ENCODE assay signal across 2 cellular contexts in genomic region chr10:11794566-11794965, GRCh38.
A peak's percentile ranks its signal among the peaks of the same experiment; 100 is the strongest.
TF ChIP-seq lines count a peak whose summit lies in the region.

No MANE protein-coding gene starts in this region.

TF ChIP-seq in K562, 482 proteins besides CTCF, POLR2A, EP300 and RAD21:
- TF ChIP-seq ZNF263 (CRISPR knock-in tag; IDR thresholded peaks at IDR 0.05; ENCODE audit: borderline replicate concordance) (no peak), ZSCAN32 (CRISPR knock-in tag; IDR thresholded peaks at IDR 0.05) (no peak), ZNF778 (CRISPR knock-in tag; IDR thresholded peaks at IDR 0.05) (no peak), HIVEP1 (CRISPR knock-in tag; IDR thresholded peaks at IDR 0.05) (no peak), ZBTB33 (CRISPR knock-in tag; IDR thresholded peaks at IDR 0.05) (no peak), ZNF609 (CRISPR knock-in tag; IDR thresholded peaks at IDR 0.05; ENCODE audit: borderline replicate concordance) (no peak), HMBOX1 (IDR thresholded peaks at IDR 0.05) (peak; percentile 76), ATF7 (IDR thresholded peaks at IDR 0.05) (no peak)

TF ChIP-seq in HepG2, 621 proteins besides CTCF, POLR2A, EP300 and RAD21:
- no peak for TF ChIP-seq ETV6 (CRISPR knock-in tag; conservative IDR thresholded peaks at IDR 0.05)
- no peak for TF ChIP-seq BHLHE40 (IDR thresholded peaks at IDR 0.05; ENCODE audit: low read length)
- no peak for TF ChIP-seq ZNF83 (CRISPR knock-in tag; IDR thresholded peaks at IDR 0.05; ENCODE audit: borderline replicate concordance)
- TF ChIP-seq JUND (CRISPR knock-in tag; IDR thresholded peaks at IDR 0.05) = no peak
- no peak for TF ChIP-seq ATF7 (IDR thresholded peaks at IDR 0.05)
- TF ChIP-seq ATF7 (CRISPR knock-in tag; IDR thresholded peaks at IDR 0.05) = 0 out of 2 replicates have a peak, but pooled peaks have one; percentile 9
- peak; percentile 26; the same call in 1 of the 2 replicates for TF ChIP-seq ZNF770 (CRISPR knock-in tag; IDR thresholded peaks at IDR 0.05)
- no peak for TF ChIP-seq KDM5B (CRISPR knock-in tag; IDR thresholded peaks at IDR 0.05; ENCODE audit: borderline replicate concordance)
- TF ChIP-seq ZNF260 (CRISPR knock-in tag; IDR thresholded peaks at IDR 0.05; ENCODE audit: borderline replicate concordance, low read depth) = no peak
- TF ChIP-seq TBL1XR1 (IDR thresholded peaks at IDR 0.05; ENCODE audit: borderline replicate concordance, low read length, partially characterized antibody) = no peak
- no peak for TF ChIP-seq MAF1 (CRISPR knock-in tag; IDR thresholded peaks at IDR 0.05; ENCODE audit: borderline replicate concordance)
- no peak for TF ChIP-seq NFE2 (CRISPR knock-in tag; IDR thresholded peaks at IDR 0.05)
- TF ChIP-seq ZNF333 (CRISPR knock-in tag; IDR thresholded peaks at IDR 0.05; ENCODE audit: borderline replicate concordance) = no peak
- TF ChIP-seq ZNF558 (CRISPR knock-in tag; IDR thresholded peaks at IDR 0.05; ENCODE audit: borderline replicate concordance) = no peak
- TF ChIP-seq ZNF652 (CRISPR knock-in tag; IDR thresholded peaks at IDR 0.05; ENCODE audit: borderline replicate concordance, low read depth) = peak; percentile 73; the same call in 1 of the 2 replicates
- no peak for TF ChIP-seq ZNF251 (CRISPR knock-in tag; IDR thresholded peaks at IDR 0.05)
- TF ChIP-seq HIC2 (CRISPR knock-in tag; IDR thresholded peaks at IDR 0.05; ENCODE audit: low read depth) = no peak
- TF ChIP-seq MIER3 (CRISPR knock-in tag; IDR thresholded peaks at IDR 0.05; ENCODE audit: borderline replicate concordance) = no peak
- TF ChIP-seq ZNF841 (CRISPR knock-in tag; IDR thresholded peaks at IDR 0.05; ENCODE audit: borderline replicate concordance) = no peak
- TF ChIP-seq KDM3A (CRISPR knock-in tag; IDR thresholded peaks at IDR 0.05; ENCODE audit: low read depth) = no peak
- TF ChIP-seq ZNF749 (CRISPR knock-in tag; IDR thresholded peaks at IDR 0.05; ENCODE audit: borderline replicate concordance) = no peak
- TF ChIP-seq BCL6 (CRISPR knock-in tag; IDR thresholded peaks at IDR 0.05) = no peak
- no peak for TF ChIP-seq ZNF124 (CRISPR knock-in tag; IDR thresholded peaks at IDR 0.05)
- TF ChIP-seq ZNF615 (CRISPR knock-in tag; IDR thresholded peaks at IDR 0.05; ENCODE audit: borderline replicate concordance) = 0 out of 2 replicates have a peak, but pooled peaks have one; percentile 23
- TF ChIP-seq CREB3 (CRISPR knock-in tag; IDR thresholded peaks at IDR 0.05) = no peak
- TF ChIP-seq ZBTB40 (IDR thresholded peaks at IDR 0.05) = no peak
- TF ChIP-seq ZBTB40 (CRISPR knock-in tag; IDR thresholded peaks at IDR 0.05) = no peak
- no peak for TF ChIP-seq ZFP41 (CRISPR knock-in tag; IDR thresholded peaks at IDR 0.05; ENCODE audit: borderline replicate concordance)
- peak; percentile 78 for TF ChIP-seq HNF1A (IDR thresholded peaks at IDR 0.05; ENCODE audit: low read depth)
- no peak; the same call in 1 of the 2 replicates for TF ChIP-seq HNF1A (CRISPR knock-in tag; IDR thresholded peaks at IDR 0.05; ENCODE audit: borderline replicate concordance)
- no peak for TF ChIP-seq FOXO4 (CRISPR knock-in tag; conservative IDR thresholded peaks at IDR 0.05)
- TF ChIP-seq ZBTB8A (CRISPR knock-in tag; IDR thresholded peaks at IDR 0.05; ENCODE audit: borderline replicate concordance, low read depth) = peak; percentile 32; the same call in 1 of the 2 replicates
